In genomic region chr11:18578975-18579598, GRCh38 we compare ENCODE assay signal across 9 cellular contexts. TPM values are rescaled to one million over a fixed set of nuclear protein-coding genes. Genes with fewer than 3 reads are reported as not detected.
DNase-seq lines count a peak whose midpoint lies in the region; ATAC-seq lines count a peak whose summit lies in the region.
"Had no signal": no experiment of that assay in that cellular context is flagged by ENCODE, and none has a peak within 500 bp of the region (broad histone marks: within the 10 kb centered on the region; RNA-seq: fewer than 3 reads in every experiment).

No MANE protein-coding gene starts in this region.

- no peak for DNase-seq in CD8-positive, alpha-beta memory T cell
- peak; percentile 28 for DNase-seq in Jurkat, Clone E6-1 (ENCODE audit: low read depth, low spot score)
- DNase-seq in epithelial cell of prostate (ENCODE audit: low read depth, low spot score) (peak; percentile 66), activated gamma-delta T cell treated with Interleukin-2 at 50 U/mL for 16 hours (no peak), NCI-H2227 (lab: John Stamatoyannopoulos, UW; ENCODE audit: unreplicated experiment) (no peak), DMS153 treated with DMSO at 0.1 percent for 48 hours (lab: John Stamatoyannopoulos, UW; ENCODE audit: unreplicated experiment) (no peak), NCI-H2029 treated with DMSO at 0.1 percent for 48 hours (lab: John Stamatoyannopoulos, UW) (no peak)
- DNase-seq: NCI-H510A had no signal

- peaks cover 0 to 2% of the 10 kb centered on the region in 2 donors for H3K27me3 Mint-ChIP-seq in CD8-positive, alpha-beta memory T cell

- POLR2A ChIA-PET in CD8-positive, alpha-beta memory T cell (lab: Charles Lee), result no interaction called here

- peak overlapping the region; percentile 49 to 97 (median 79) for H3K27ac Mint-ChIP-seq in CD8-positive, alpha-beta memory T cell

- no peaks in the 10 kb centered on the region for H3K9me3 ChIP-seq in CD8-positive, alpha-beta memory T cell (ENCODE audit: low read length)

- no peaks in the 10 kb centered on the region for H3K36me3 ChIP-seq in CD8-positive, alpha-beta memory T cell (ENCODE audit: insufficient read depth, low read length)

- no peaks in the 10 kb centered on the region for H3K27me3 ChIP-seq in CD8-positive, alpha-beta memory T cell (ENCODE audit: insufficient read depth, low read length, poor library complexity, severe bottlenecking)

- peaks cover 4 to 33% (median 9%) of the 10 kb centered on the region in 3 donors for H3K36me3 Mint-ChIP-seq in CD8-positive, alpha-beta memory T cell

- H3K9me3 Mint-ChIP-seq in CD8-positive, alpha-beta memory T cell, result no peaks in the 10 kb centered on the region

- peaks cover 13 to 33% (median 17%) of the 10 kb centered on the region in 3 donors for H3K4me1 Mint-ChIP-seq in CD8-positive, alpha-beta memory T cell

- peak; percentile 89 for ATAC-seq in GM19395 (IDR thresholded peaks at IDR 0.05; ENCODE audit: unreplicated experiment)

- H3K4me3 ChIP-seq in CD8-positive, alpha-beta memory T cell (ENCODE audit: low read length), result peak overlapping the region; percentile 19
- H3K4me3 ChIP-seq in Jurkat, Clone E6-1 (ENCODE audit: low read length), result no peak overlapping the region

- no peak overlapping the region for H3K27ac ChIP-seq in CD8-positive, alpha-beta memory T cell (ENCODE audit: low read depth, low read length)
- peak overlapping the region; percentile 37 for H3K27ac ChIP-seq in epithelial cell of prostate

- CTCF ChIA-PET in CD8-positive, alpha-beta memory T cell (lab: Charles Lee), result interaction anchor here (0.9 to 1.4 kb wide), 2 partner anchors 9 to 17 kb away, joined by 3 to 4 read pairs; partner anchors contain the start of gene UEVLD

- no peaks in the 10 kb centered on the region for H3K4me1 ChIP-seq in CD8-positive, alpha-beta memory T cell (ENCODE audit: insufficient read depth, low read length)

- H3K4me3 Mint-ChIP-seq in CD8-positive, alpha-beta memory T cell, result peak overlapping the region; percentile 40 to 83 (median 76)

RNA-seq across cellular contexts. Expression of gene UEVLD, which starts 9.4 kb away (rescaled TPM):
- total RNA-seq in CD8-positive, alpha-beta memory T cell, result 10 to 100 TPM; 15.6 to 16.6 TPM
- 14.2 TPM for polyA plus RNA-seq in CD8-positive, alpha-beta memory T cell
- not detected for polyA plus RNA-seq in Jurkat, Clone E6-1 (2012; ENCODE audit: insufficient read depth, insufficient read length)

RNA-seq across cellular contexts. Expression of gene MISFA, which starts 20.5 kb away (rescaled TPM):
- under 1 TPM in 1 of 2 experiments, not detected in 1; 0.96 TPM for total RNA-seq in CD8-positive, alpha-beta memory T cell
- 0.47 TPM for polyA plus RNA-seq in CD8-positive, alpha-beta memory T cell
- not detected for polyA plus RNA-seq in Jurkat, Clone E6-1 (2012; ENCODE audit: insufficient read depth, insufficient read length)

RNA-seq across cellular contexts. Expression of gene TSG101, which starts 52.3 kb away (rescaled TPM):
- total RNA-seq in CD8-positive, alpha-beta memory T cell, result 10 to 100 TPM; 44.8 to 45.4 TPM
- polyA plus RNA-seq in CD8-positive, alpha-beta memory T cell, result 55.4 TPM
- polyA plus RNA-seq in Jurkat, Clone E6-1 (2012; ENCODE audit: insufficient read depth, insufficient read length), result 133 TPM

RNA-seq across cellular contexts. Expression of gene SPTY2D1, which starts 55.1 kb away (rescaled TPM):
- 10 to 100 TPM; 23.7 to 27.3 TPM for total RNA-seq in CD8-positive, alpha-beta memory T cell
- polyA plus RNA-seq in CD8-positive, alpha-beta memory T cell, result 10.6 TPM
- 14.5 TPM for polyA plus RNA-seq in Jurkat, Clone E6-1 (2012; ENCODE audit: insufficient read depth, insufficient read length)

Comparison
In these comparisons a context has a peak if more than half of its experiments do, and no peak if none do; other contexts are left out.
1. DNase-seq: peak in Jurkat, Clone E6-1 (single experiment) and epithelial cell of prostate (single experiment); none in CD8-positive, alpha-beta memory T cell (0 of 5), activated gamma-delta T cell treated with Interleukin-2 at 50 U/mL for 16 hours (single experiment), NCI-H2227 (single experiment), DMS153 treated with DMSO at 0.1 percent for 48 hours (single experiment) and NCI-H2029 treated with DMSO at 0.1 percent for 48 hours (single experiment).